1 cellular context compared by ENCODE assay signal in the genomic region with DNA sequence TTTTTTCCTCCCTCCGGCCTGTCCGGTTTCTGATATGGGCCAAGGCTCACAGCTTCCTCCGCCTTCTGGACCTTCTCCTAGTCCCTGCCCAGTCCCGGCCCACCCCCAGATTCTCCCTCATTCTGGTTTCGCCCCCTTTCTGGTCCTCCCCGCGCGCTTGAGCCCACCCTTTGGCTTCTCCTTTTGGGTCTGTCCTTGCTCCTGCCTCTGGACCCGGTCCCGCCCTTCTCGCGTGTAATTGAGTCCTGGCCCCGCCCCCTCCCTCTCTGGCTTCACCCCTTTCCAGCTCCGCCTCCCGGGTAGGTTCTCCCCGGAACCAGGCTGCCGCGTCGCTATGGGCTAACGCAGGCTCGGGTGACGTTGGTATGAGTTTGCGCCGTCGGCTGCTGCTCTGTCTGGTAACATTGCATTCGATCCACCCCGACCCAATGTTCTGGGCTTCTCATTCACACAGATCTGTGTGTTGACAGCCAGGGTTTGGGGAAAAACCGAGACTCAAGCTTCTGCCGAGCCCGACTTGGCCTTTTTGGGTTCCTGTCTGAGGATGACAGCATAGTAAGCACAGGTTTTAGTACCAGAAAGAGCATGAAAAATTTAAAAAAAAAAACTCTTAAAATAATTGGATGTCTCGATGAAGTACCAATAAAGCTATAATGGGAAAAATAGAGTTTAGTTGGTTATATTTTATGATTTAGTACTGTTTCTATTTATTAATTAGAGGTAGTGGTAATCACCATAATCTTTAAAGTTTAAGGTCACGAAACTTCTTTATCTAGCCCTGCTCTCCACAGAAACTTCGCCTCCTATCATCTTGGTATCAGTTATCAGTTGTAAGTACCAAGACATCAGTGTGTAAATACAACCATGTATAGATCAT.
TF ChIP-seq lines count a peak whose summit lies in the region.

No MANE protein-coding gene starts in this region.

TF ChIP-seq in GM23338, 12 proteins besides CTCF, POLR2A, EP300 and RAD21 (continued from another document):
- TF ChIP-seq ZNF462 (CRISPR knock-in tag; IDR thresholded peaks at IDR 0.05) (no peak), ZNF331 (CRISPR knock-in tag; IDR thresholded peaks at IDR 0.05; ENCODE audit: low read depth) (no peak), STAT1 (IDR thresholded peaks at IDR 0.05; ENCODE audit: unreplicated experiment) (no peak), EZH2phosphoT487 (IDR thresholded peaks at IDR 0.05; ENCODE audit: unreplicated experiment) (no peak)
- TF ChIP-seq, protein P1, sequence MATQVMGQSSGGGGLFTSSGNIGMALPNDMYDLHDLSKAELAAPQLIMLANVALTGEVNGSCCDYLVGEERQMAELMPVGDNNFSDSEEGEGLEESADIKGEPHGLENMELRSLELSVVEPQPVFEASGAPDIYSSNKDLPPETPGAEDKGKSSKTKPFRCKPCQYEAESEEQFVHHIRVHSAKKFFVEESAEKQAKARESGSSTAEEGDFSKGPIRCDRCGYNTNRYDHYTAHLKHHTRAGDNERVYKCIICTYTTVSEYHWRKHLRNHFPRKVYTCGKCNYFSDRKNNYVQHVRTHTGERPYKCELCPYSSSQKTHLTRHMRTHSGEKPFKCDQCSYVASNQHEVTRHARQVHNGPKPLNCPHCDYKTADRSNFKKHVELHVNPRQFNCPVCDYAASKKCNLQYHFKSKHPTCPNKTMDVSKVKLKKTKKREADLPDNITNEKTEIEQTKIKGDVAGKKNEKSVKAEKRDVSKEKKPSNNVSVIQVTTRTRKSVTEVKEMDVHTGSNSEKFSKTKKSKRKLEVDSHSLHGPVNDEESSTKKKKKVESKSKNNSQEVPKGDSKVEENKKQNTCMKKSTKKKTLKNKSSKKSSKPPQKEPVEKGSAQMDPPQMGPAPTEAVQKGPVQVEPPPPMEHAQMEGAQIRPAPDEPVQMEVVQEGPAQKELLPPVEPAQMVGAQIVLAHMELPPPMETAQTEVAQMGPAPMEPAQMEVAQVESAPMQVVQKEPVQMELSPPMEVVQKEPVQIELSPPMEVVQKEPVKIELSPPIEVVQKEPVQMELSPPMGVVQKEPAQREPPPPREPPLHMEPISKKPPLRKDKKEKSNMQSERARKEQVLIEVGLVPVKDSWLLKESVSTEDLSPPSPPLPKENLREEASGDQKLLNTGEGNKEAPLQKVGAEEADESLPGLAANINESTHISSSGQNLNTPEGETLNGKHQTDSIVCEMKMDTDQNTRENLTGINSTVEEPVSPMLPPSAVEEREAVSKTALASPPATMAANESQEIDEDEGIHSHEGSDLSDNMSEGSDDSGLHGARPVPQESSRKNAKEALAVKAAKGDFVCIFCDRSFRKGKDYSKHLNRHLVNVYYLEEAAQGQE (IDR thresholded peaks at IDR 0.05; ENCODE audit: unreplicated experiment) = no peak
- TF ChIP-seq, protein P2, sequence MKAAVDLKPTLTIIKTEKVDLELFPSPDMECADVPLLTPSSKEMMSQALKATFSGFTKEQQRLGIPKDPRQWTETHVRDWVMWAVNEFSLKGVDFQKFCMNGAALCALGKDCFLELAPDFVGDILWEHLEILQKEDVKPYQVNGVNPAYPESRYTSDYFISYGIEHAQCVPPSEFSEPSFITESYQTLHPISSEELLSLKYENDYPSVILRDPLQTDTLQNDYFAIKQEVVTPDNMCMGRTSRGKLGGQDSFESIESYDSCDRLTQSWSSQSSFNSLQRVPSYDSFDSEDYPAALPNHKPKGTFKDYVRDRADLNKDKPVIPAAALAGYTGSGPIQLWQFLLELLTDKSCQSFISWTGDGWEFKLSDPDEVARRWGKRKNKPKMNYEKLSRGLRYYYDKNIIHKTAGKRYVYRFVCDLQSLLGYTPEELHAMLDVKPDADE (IDR thresholded peaks at IDR 0.05) = no peak
TF ChIP-seq in GM23338: peak in this region for 2.
